Comparison of ENCODE assay signal across 8 cellular contexts in the genomic region with DNA sequence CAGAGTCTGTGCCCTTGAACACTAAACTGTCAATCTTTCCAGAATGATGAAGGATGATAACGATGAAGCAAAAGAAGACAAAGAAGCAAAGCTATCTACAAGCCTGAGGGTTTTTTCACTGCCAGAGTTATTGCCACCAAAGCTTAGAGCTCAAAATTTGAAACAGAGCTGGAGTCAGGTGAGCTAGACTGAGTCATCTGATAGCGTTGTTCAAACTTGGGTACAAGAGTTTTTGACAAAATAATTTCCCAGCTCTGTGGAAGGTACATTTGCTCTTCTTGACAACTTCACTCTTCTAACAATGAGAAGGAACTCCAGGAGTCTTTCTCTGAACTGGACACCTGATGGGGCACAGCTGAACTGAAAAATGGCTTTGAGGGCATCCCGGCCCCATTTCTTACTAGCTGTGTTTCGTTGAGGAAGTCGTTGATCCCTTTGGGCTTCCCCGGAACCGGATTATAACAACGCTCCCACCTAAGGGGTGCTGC. TPM values are rescaled to one million over a fixed set of nuclear protein-coding genes. Genes with fewer than 3 reads are reported as not detected.
DNase-seq lines count a peak whose midpoint lies in the region; ATAC-seq and TF ChIP-seq lines count a peak whose summit lies in the region.

No MANE protein-coding gene starts in this region.

- no peaks in the 10 kb centered on the region for H3K9me3 Mint-ChIP-seq in activated CD8-positive, alpha-beta T cell treated with anti-CD3 and anti-CD28 coated beads for 36 hours
- H3K9me3 Mint-ChIP-seq in stimulated activated naive CD8-positive, alpha-beta T cell treated with anti-CD3 and anti-CD28 coated beads, Interleukin-15, Interleukin-2, amounts not matched to agents 100 ng/mL and 50 ng/mL, for 24 hours: no peaks in the 10 kb centered on the region

- H3K27me3 Mint-ChIP-seq in activated CD8-positive, alpha-beta T cell treated with anti-CD3 and anti-CD28 coated beads for 36 hours: no peaks in the 10 kb centered on the region
- H3K27me3 Mint-ChIP-seq in stimulated activated naive CD8-positive, alpha-beta T cell treated with anti-CD3 and anti-CD28 coated beads, Interleukin-15, Interleukin-2, amounts not matched to agents 100 ng/mL and 50 ng/mL, for 24 hours: no peaks in the 10 kb centered on the region

- H3K36me3 Mint-ChIP-seq in activated CD8-positive, alpha-beta T cell treated with anti-CD3 and anti-CD28 coated beads for 36 hours (ENCODE audit: low read depth): peaks cover 23% of the 10 kb centered on the region
- H3K36me3 Mint-ChIP-seq in stimulated activated naive CD8-positive, alpha-beta T cell treated with anti-CD3 and anti-CD28 coated beads, Interleukin-15, Interleukin-2, amounts not matched to agents 100 ng/mL and 50 ng/mL, for 24 hours (ENCODE audit: low read depth): peaks cover 14% of the 10 kb centered on the region

- H3K4me3 Mint-ChIP-seq in activated CD8-positive, alpha-beta T cell treated with anti-CD3 and anti-CD28 coated beads for 36 hours: peak overlapping the region; percentile 96
- peak overlapping the region; percentile 97 for H3K4me3 Mint-ChIP-seq in stimulated activated naive CD8-positive, alpha-beta T cell treated with anti-CD3 and anti-CD28 coated beads, Interleukin-15, Interleukin-2, amounts not matched to agents 100 ng/mL and 50 ng/mL, for 24 hours

- peak overlapping the region; percentile 97 for H3K27ac Mint-ChIP-seq in activated CD8-positive, alpha-beta T cell treated with anti-CD3 and anti-CD28 coated beads for 36 hours
- peak overlapping the region; percentile 98 for H3K27ac Mint-ChIP-seq in stimulated activated naive CD8-positive, alpha-beta T cell treated with anti-CD3 and anti-CD28 coated beads, Interleukin-15, Interleukin-2, amounts not matched to agents 100 ng/mL and 50 ng/mL, for 24 hours

- ATAC-seq in activated CD8-positive, alpha-beta T cell treated with anti-CD3 and anti-CD28 coated beads for 36 hours: no peak
- ATAC-seq in GM21447 (IDR thresholded peaks at IDR 0.05; ENCODE audit: unreplicated experiment): no peak

- CTCF ChIA-PET in activated CD8-positive, alpha-beta T cell treated with anti-CD3 and anti-CD28 coated beads for 36 hours (lab: Charles Lee): interaction anchor here (0.9 to 6.9 kb wide), 7 partner anchors 9 to 385 kb away, joined by 3 to 58 read pairs (median 3); no protein-coding TSS in a partner anchor

- POLR2A ChIA-PET in activated CD8-positive, alpha-beta T cell treated with anti-CD3 and anti-CD28 coated beads for 36 hours (lab: Charles Lee): interaction anchor here (0.9 to 1.8 kb wide), 3 partner anchors 16 to 306 kb away, joined by 3 read pairs; a partner anchor contains a TSS

- in situ Hi-C loops in G401 (cut with HindIII; ENCODE audit: low sequenced_read_pairs): no loop called here

- H3K4me3 ChIP-seq in HFF-Myc (replicated peaks; ENCODE audit: low read depth, low read length): peak overlapping the region; percentile 94

- TF ChIP-seq CTCF in HFF-Myc (IDR thresholded peaks at IDR 0.05; ENCODE audit: low read depth, low read length, missing control alignments): no peak
- no peak for TF ChIP-seq CTCF in activated CD8-positive, alpha-beta T cell treated with anti-CD3 and anti-CD28 coated beads for 36 hours (IDR thresholded peaks at IDR 0.05)

- DNase-seq in G401 (ENCODE audit: low spot score): peak; percentile 49
- no peak for DNase-seq in HFF-Myc (ENCODE audit: extremely low read depth, low read depth)
- DNase-seq in activated CD8-positive, alpha-beta T cell treated with anti-CD3 and anti-CD28 coated beads for 36 hours: peak; percentile 48
- DNase-seq in inferior parietal cortex (ENCODE audit: extremely low spot score): peak; percentile 35
- no peak for DNase-seq in H4 (ENCODE audit: low spot score)
- DNase-seq in stimulated activated CD4-positive, alpha-beta T cell treated with anti-CD3 and anti-CD28 coated beads, Interleukin-2, amount 100 ng/mL, for 24 hours: no peak

- H3K4me1 Mint-ChIP-seq in activated CD8-positive, alpha-beta T cell treated with anti-CD3 and anti-CD28 coated beads for 36 hours (ENCODE audit: low read depth): peaks cover 41% of the 10 kb centered on the region
- H3K4me1 Mint-ChIP-seq in stimulated activated naive CD8-positive, alpha-beta T cell treated with anti-CD3 and anti-CD28 coated beads, Interleukin-15, Interleukin-2, amounts not matched to agents 100 ng/mL and 50 ng/mL, for 24 hours (ENCODE audit: low read depth): peaks cover 35% of the 10 kb centered on the region

- intact Hi-C loops in activated CD8-positive, alpha-beta T cell treated with anti-CD3 and anti-CD28 coated beads for 36 hours (cut with micrococcal nuclease): no loop called here

RNA-seq across cellular contexts. Expression of a gene that starts 0.7 kb away (rescaled TPM):
- total RNA-seq in G401 (2014; rRNA removed; shearing (Covaris generic)): 29.5 and 34.4 TPM in 2 replicates
- 10 to 100 TPM; 35.0 to 38.0 TPM for total RNA-seq in activated CD8-positive, alpha-beta T cell treated with anti-CD3 and anti-CD28 coated beads for 36 hours
- total RNA-seq in H4 (2014; rRNA removed; shearing (Covaris generic)): 13.9 and 24.9 TPM in 2 replicates

Comparison
In these comparisons a context has a peak if more than half of its experiments do, and no peak if none do; other contexts are left out.
1. DNase-seq: peak in G401 (single experiment), activated CD8-positive, alpha-beta T cell treated with anti-CD3 and anti-CD28 coated beads for 36 hours (single experiment) and inferior parietal cortex (single experiment); none in HFF-Myc (single experiment), H4 (single experiment) and stimulated activated CD4-positive, alpha-beta T cell treated with anti-CD3 and anti-CD28 coated beads, Interleukin-2, amount 100 ng/mL, for 24 hours (0 of 2).